In the genomic region with DNA sequence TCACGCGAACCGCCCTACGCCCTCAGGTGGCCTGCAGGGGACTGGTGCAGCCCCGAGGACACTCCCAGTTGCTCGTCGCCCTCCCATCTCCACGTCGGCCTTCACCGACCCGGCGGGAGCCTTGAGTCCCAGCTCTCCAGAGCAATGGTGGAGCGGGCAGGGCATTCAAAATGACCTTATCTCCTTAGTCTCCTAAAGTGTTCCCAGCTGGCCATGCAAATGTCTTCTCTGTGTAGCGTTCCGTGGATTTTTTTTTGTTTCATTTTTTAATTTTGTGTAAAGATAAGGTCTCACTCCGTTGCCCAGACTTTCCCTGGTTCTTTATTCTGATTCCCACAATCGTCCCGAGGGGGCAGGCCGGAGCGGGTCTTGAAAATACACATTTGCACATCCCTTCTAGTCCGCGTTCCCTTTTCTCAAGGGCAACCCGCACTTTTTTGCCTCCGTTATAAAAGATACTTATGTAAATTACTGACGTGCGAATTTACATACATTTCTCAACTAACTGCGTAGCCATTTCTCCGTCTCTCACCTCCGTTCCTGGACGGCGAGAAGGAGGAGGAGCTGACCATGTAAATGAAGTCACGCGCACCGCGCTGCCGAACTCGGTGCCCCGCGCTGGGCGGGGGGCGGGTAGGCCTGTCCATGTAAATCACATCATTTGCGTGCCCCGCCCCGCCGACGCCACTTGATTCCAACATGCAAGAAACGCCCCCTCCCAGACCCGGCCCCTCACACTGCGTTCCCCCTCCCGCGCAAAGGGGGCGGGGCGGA, we compare ENCODE assay signal across 8 cellular contexts. TPM values are rescaled to one million over a fixed set of nuclear protein-coding genes. Genes with fewer than 3 reads are reported as not detected.
DNase-seq lines count a peak whose midpoint lies in the region; ATAC-seq, FAIRE-seq and TF ChIP-seq lines count a peak whose summit lies in the region.

No MANE protein-coding gene starts in this region.

- H3K36me3 ChIP-seq in adrenal gland (replicated peaks in 1 of 2), result peaks cover 0 to 10% of the 10 kb centered on the region in 2 donors
- H3K36me3 ChIP-seq in upper lobe of left lung, result peaks cover 4 to 35% (median 14%) of the 10 kb centered on the region in 4 donors

- TF ChIP-seq POLR2A in GM12892 (IDR thresholded peaks at IDR 0.05; ENCODE audit: low read depth, low read length) (peak; percentile 56), adrenal gland (IDR thresholded peaks at IDR 0.05) (peak in 1 of 2 donors; percentile 80), upper lobe of left lung (IDR thresholded peaks at IDR 0.05) (peak in 3 of 4 donors; percentile 26 to 50 (median 48))

- H3K27me3 ChIP-seq in adrenal gland (no peaks in the 10 kb centered on the region), upper lobe of left lung (no peaks in the 10 kb centered on the region)

- peak in 1 of 4 donors; percentile 12 for TF ChIP-seq EP300 in upper lobe of left lung (IDR thresholded peaks at IDR 0.05)

- H3K9me3 ChIP-seq in adrenal gland (replicated peaks in 1 of 3) (no peaks in the 10 kb centered on the region), upper lobe of left lung (no peaks in the 10 kb centered on the region)

- peak; percentile 10 to 72 (median 48) for TF ChIP-seq CTCF in adrenal gland (IDR thresholded peaks at IDR 0.05)
- TF ChIP-seq CTCF in upper lobe of left lung (IDR thresholded peaks at IDR 0.05), result peak in 5 of 6 experiments; percentile 29 to 47 (median 40)

- ATAC-seq in HG02840 (IDR thresholded peaks at IDR 0.05; ENCODE audit: low FRiP score, unreplicated experiment) (peak; percentile 77), left cardiac atrium (peak; percentile 88 to 91), upper lobe of left lung (ENCODE audit: low FRiP score in 2 of 2) (peak; percentile 95 to 96)

- 1 to 2% (median 1%) methylated on average over 36 to 53 of the region's 53 CpGs for WGBS in adrenal gland, 4 donors
- 0 to 1% methylated on average over 19 to 53 of the region's 53 CpGs for WGBS in upper lobe of left lung, 2 donors

- intact Hi-C loops in adrenal gland (cut with DNase I), result no loop called here
- intact Hi-C loops in left cardiac atrium (cut with DNase I), result no loop called here
- intact Hi-C loops in posterior cingulate gyrus (cut with DNase I), result no loop called here

- H3K4me3 ChIP-seq in adrenal gland, result peak overlapping the region in 2 of 4 donors; percentile 40 to 54
- H3K4me3 ChIP-seq in upper lobe of left lung, result peak overlapping the region in 3 of 4 donors; percentile 95 to 99 (median 97)

- peak overlapping the region; percentile 22 to 94 (median 94) for H3K27ac ChIP-seq in adrenal gland
- peak overlapping the region; percentile 85 to 99 (median 93) for H3K27ac ChIP-seq in upper lobe of left lung

- H3K4me1 ChIP-seq in adrenal gland (replicated peaks in 1 of 2) (peaks cover 41 to 45% of the 10 kb centered on the region in 2 donors), upper lobe of left lung (peaks cover 39 to 45% (median 44%) of the 10 kb centered on the region in 4 donors)

- DNase-seq in GM12892 (ENCODE audit: insufficient read length) (peak; percentile 85), NCI-H1436 (lab: John Stamatoyannopoulos, UW) (peak; percentile 99), SW480 (ENCODE audit: low spot score) (peak; percentile 100), adrenal gland (peak; percentile 100), left cardiac atrium (peak; percentile 100), posterior cingulate gyrus (peak; percentile 98 to 100 (median 100)), upper lobe of left lung (peak; percentile 85 to 100)

- peak; percentile 99 for FAIRE-seq in GM12892 (lab: Jason Lieb, UNC)

RNA-seq across cellular contexts. Expression of gene EGLN2, which starts 0.6 kb away (rescaled TPM):
- polyA plus RNA-seq in GM12892 (2012; ENCODE audit: missing spikeins), result 41.3 TPM
- total RNA-seq in adrenal gland (100 to 1,000 TPM in 5 of 8 donors, 10 to 100 TPM in 3; 79.2 to 116 (median 104) TPM), left cardiac atrium (10 to 100 TPM; 66.7 to 67.5 TPM), upper lobe of left lung (100 to 1,000 TPM; 170 to 353 (median 211) TPM)
- polyA plus RNA-seq in adrenal gland, result 100 to 1,000 TPM in 1 of 3 donors, 10 to 100 TPM in 2; 53.1 to 122 (median 98.7) TPM

RNA-seq across cellular contexts. Expression of gene RAB4B, which starts 20.4 kb away (rescaled TPM):
- 19.0 TPM for polyA plus RNA-seq in GM12892 (2012; ENCODE audit: missing spikeins)
- 100 to 1,000 TPM in 1 of 8 donors, 10 to 100 TPM in 7; 41.4 to 105 (median 68.2) TPM for total RNA-seq in adrenal gland
- 100 to 1,000 TPM in 1 of 3 donors, 10 to 100 TPM in 2; 25.8 to 135 (median 97.5) TPM for polyA plus RNA-seq in adrenal gland
- total RNA-seq in left cardiac atrium, result 10 to 100 TPM; 15.9 to 17.5 TPM
- 10 to 100 TPM; 39.9 to 78.5 (median 58.6) TPM for total RNA-seq in upper lobe of left lung

RNA-seq across cellular contexts. Expression of gene MIA, which starts 23.1 kb away (rescaled TPM):
- polyA plus RNA-seq in GM12892 (2012; ENCODE audit: missing spikeins), result 2.0 TPM
- 1 to 10 TPM in 2 of 8 donors, under 1 TPM in 1, not detected in 5; 0.74 to 9.2 (median 1.0) TPM for total RNA-seq in adrenal gland
- 1 to 10 TPM in 2 of 3 donors, not detected in 1; 8.3 to 8.7 TPM for polyA plus RNA-seq in adrenal gland
- total RNA-seq in left cardiac atrium, result 1 to 10 TPM in 1 of 2 donors, under 1 TPM in 1; 0.97 to 1.8 TPM
- total RNA-seq in upper lobe of left lung, result 1 to 10 TPM in 3 of 6 donors, not detected in 3; 1.2 to 5.2 (median 2.1) TPM

RNA-seq across cellular contexts. Expression of gene SNRPA, which starts 47.4 kb away (rescaled TPM):
- polyA plus RNA-seq in GM12892 (2012; ENCODE audit: missing spikeins), result 122 TPM
- total RNA-seq in adrenal gland, result 10 to 100 TPM; 18.5 to 91.3 (median 57.3) TPM
- polyA plus RNA-seq in adrenal gland, result 100 to 1,000 TPM in 2 of 3 donors, 10 to 100 TPM in 1; 92.1 to 176 (median 164) TPM
- 10 to 100 TPM; 23.1 to 34.9 TPM for total RNA-seq in left cardiac atrium
- 10 to 100 TPM; 32.4 to 90.1 (median 55.3) TPM for total RNA-seq in upper lobe of left lung

RNA-seq across cellular contexts. Expression of gene ACTMAP, which starts 48.1 kb away (rescaled TPM):
- polyA plus RNA-seq in GM12892 (2012; ENCODE audit: missing spikeins), result 9.3 TPM
- 10 to 100 TPM in 5 of 8 donors, 1 to 10 TPM in 3; 5.9 to 17.5 (median 12.2) TPM for total RNA-seq in adrenal gland
- 10 to 100 TPM in 2 of 3 donors, 1 to 10 TPM in 1; 7.9 to 28.0 (median 18.6) TPM for polyA plus RNA-seq in adrenal gland
- 1 to 10 TPM; 4.2 to 6.2 TPM for total RNA-seq in left cardiac atrium
- 10 to 100 TPM; 16.0 to 28.4 (median 21.5) TPM for total RNA-seq in upper lobe of left lung
